1 cellular context compared by ENCODE assay signal in the genomic region with DNA sequence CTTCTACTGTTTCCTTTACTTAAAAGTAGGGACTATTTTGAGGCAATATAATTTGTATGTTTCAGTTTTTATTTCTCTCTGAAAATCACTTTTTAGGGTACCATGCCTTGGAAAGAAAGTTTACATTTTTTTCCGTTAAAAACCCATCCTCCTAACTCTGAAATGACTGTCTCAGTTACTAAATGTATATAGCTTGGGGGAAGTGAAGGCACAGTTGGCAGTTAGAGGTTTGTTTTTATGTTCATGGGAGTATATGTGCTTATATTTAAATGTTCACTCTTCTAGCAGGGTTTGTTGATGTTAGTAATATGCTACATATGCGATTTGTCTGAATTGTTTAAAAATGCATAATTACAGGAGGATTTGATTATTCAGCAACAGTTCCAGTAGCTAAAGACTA.
TF ChIP-seq lines count a peak whose summit lies in the region.

No MANE protein-coding gene starts in this region.

TF ChIP-seq in HepG2, 621 proteins besides CTCF, POLR2A, EP300 and RAD21 (continued from another document):
- TF ChIP-seq, protein P1, sequence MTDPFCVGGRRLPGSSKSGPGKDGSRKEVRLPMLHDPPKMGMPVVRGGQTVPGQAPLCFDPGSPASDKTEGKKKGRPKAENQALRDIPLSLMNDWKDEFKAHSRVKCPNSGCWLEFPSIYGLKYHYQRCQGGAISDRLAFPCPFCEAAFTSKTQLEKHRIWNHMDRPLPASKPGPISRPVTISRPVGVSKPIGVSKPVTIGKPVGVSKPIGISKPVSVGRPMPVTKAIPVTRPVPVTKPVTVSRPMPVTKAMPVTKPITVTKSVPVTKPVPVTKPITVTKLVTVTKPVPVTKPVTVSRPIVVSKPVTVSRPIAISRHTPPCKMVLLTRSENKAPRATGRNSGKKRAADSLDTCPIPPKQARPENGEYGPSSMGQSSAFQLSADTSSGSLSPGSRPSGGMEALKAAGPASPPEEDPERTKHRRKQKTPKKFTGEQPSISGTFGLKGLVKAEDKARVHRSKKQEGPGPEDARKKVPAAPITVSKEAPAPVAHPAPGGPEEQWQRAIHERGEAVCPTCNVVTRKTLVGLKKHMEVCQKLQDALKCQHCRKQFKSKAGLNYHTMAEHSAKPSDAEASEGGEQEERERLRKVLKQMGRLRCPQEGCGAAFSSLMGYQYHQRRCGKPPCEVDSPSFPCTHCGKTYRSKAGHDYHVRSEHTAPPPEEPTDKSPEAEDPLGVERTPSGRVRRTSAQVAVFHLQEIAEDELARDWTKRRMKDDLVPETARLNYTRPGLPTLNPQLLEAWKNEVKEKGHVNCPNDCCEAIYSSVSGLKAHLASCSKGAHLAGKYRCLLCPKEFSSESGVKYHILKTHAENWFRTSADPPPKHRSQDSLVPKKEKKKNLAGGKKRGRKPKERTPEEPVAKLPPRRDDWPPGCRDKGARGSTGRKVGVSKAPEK (CRISPR knock-in tag; IDR thresholded peaks at IDR 0.05; ENCODE audit: borderline replicate concordance), result no peak
- no peak for TF ChIP-seq CAMTA2 (CRISPR knock-in tag; IDR thresholded peaks at IDR 0.05; ENCODE audit: borderline replicate concordance)
- TF ChIP-seq BRD4 (CRISPR knock-in tag; IDR thresholded peaks at IDR 0.05), result no peak
- TF ChIP-seq ZNF775 (CRISPR knock-in tag; IDR thresholded peaks at IDR 0.05; ENCODE audit: borderline replicate concordance), result no peak
- TF ChIP-seq MAFK (conservative IDR thresholded peaks at IDR 0.05 in 1 of 2, IDR thresholded peaks at IDR 0.05 in 1 of 2; ENCODE audit: low read length in 2 of 2), result peak; percentile 18 to 47; a peak in 2 of 4 replicates
